ENCODE assay signal across 32 cellular contexts in the genomic region with DNA sequence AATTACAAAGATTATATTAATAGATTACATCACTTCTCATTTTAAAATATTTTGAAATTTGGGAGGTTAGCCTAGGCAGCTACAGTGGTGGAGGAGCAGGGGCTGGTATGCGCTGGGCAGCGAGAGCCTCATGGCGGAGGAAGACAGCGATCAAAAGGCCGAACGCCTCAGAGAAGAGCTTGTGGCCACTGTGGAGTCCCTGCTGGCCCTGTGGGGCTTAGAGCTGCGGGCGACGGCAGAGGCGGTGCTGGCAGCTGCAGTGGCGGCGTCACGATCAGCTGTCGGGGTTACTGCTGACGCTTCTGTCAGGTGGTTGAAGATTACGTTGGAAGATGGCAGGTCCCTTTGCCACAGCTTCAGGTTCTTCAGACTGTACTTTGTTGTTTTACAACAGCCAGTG.
"Had no signal": no experiment of that assay in that cellular context is flagged by ENCODE, and none has a peak within 500 bp of the region (broad histone marks: within the 10 kb centered on the region; RNA-seq: fewer than 3 reads in every experiment).

No MANE protein-coding gene starts in this region.

- H3K27ac ChIP-seq: ascending aorta, body of pancreas, SJSA1 had no signal

- H3K9me3 Mint-ChIP-seq: activated B cell treated with CpG ODN at 0.5 μM for 24 hours; activated CD4-positive, alpha-beta T cell treated with anti-CD3 and anti-CD28 coated beads, Interleukin-2, amount 10 ng/mL, durations not matched to agents 24 days and 14 days; activated naive CD4-positive, alpha-beta T cell treated with anti-CD3 and anti-CD28 coated beads, Interleukin-2, amount 50 U/mL, for 72 hours; activated naive CD8-positive, alpha-beta T cell treated with anti-CD3 and anti-CD28 coated beads, Interleukin-2, amount 50 U/mL, for 24 hours; activated T-cell treated with anti-CD3 and anti-CD28 coated beads, Interleukin-2, amount 50 U/mL, for 4 hours had no signal

- ATAC-seq: activated naive CD4-positive, alpha-beta T cell treated with anti-CD3 and anti-CD28 coated beads, Interleukin-2, amount 50 U/mL, for 72 hours; activated naive CD8-positive, alpha-beta T cell treated with anti-CD3 and anti-CD28 coated beads, Interleukin-2, amount 50 U/mL, for 24 hours; activated T-cell treated with anti-CD3 and anti-CD28 coated beads, Interleukin-2, amount 50 U/mL, for 4 hours; body of pancreas; Panc1; SK-N-SH treated with all-trans-retinoic acid at 6 μM for 48 hours; T-helper 17 cell had no signal

- H3K4me1 Mint-ChIP-seq: activated B cell treated with CpG ODN at 0.5 μM for 24 hours; activated CD4-positive, alpha-beta T cell treated with anti-CD3 and anti-CD28 coated beads, Interleukin-2, amount 10 ng/mL, durations not matched to agents 24 days and 14 days; activated naive CD8-positive, alpha-beta T cell treated with anti-CD3 and anti-CD28 coated beads, Interleukin-2, amount 50 U/mL, for 24 hours had no signal

- H3K4me1 ChIP-seq: ascending aorta had no signal

- H3K27me3 ChIP-seq: ascending aorta, body of pancreas, MG63, SJSA1 had no signal

- DNase-seq: activated B cell treated with CpG ODN at 0.5 μM for 24 hours; activated CD4-positive, alpha-beta T cell treated with anti-CD3 and anti-CD28 coated beads for 1 hour; activated CD4-positive, alpha-beta T cell treated with anti-CD3 and anti-CD28 coated beads, Interleukin-2, amount 10 ng/mL, durations not matched to agents 24 days and 14 days; activated CD4-positive, alpha-beta T cell treated with anti-CD3 and anti-CD28 coated beads, Interleukin-2, amount 50 U/mL, for 48 hours; activated CD8-positive, alpha-beta memory T cell treated with anti-CD3 and anti-CD28 coated beads for 24 hours; activated effector memory CD4-positive, alpha-beta T cell treated with anti-CD3 and anti-CD28 coated beads, Interleukin-2, amount 50 U/mL, for 16 hours; activated naive CD4-positive, alpha-beta T cell treated with Interleukin-2 at 50 U/mL for 16 hours; activated naive CD8-positive, alpha-beta T cell treated with anti-CD3 and anti-CD28 coated beads, Interleukin-2, amount 50 U/mL, for 24 hours; activated T-cell treated with anti-CD3 and anti-CD28 coated beads, Interleukin-2, amount 50 U/mL, for 4 hours; amniotic stem cell; body of pancreas; MG63; MV-4-11; NCI-H1092 treated with DMSO at 0.1 percent for 48 hours; NCI-H1417 treated with DMSO at 0.1 percent for 48 hours; NCI-H1694; NCI-H2029; NCI-H2107; NCI-H345; NCI-H510A treated with DMSO at 0.1 percent for 48 hours; NCI-H69; NK-92 treated with Interleukin-12 subunit alpha and Interleukin-12 subunit beta, amount 100 ng/mL, for 24 hours; OCI-M1; Right ventricle myocardium superior; RPMI8226; T-helper 17 cell; T-helper 9 cell had no signal

- H3K4me3 ChIP-seq: ascending aorta, body of pancreas, MG63, SJSA1 had no signal

- H3K27me3 Mint-ChIP-seq: activated B cell treated with CpG ODN at 0.5 μM for 24 hours; activated CD4-positive, alpha-beta T cell treated with anti-CD3 and anti-CD28 coated beads, Interleukin-2, amount 10 ng/mL, durations not matched to agents 24 days and 14 days; activated naive CD8-positive, alpha-beta T cell treated with anti-CD3 and anti-CD28 coated beads, Interleukin-2, amount 50 U/mL, for 24 hours; T-helper 17 cell had no signal

- H3K27ac Mint-ChIP-seq: activated B cell treated with CpG ODN at 0.5 μM for 24 hours; activated CD4-positive, alpha-beta T cell treated with anti-CD3 and anti-CD28 coated beads, Interleukin-2, amount 10 ng/mL, durations not matched to agents 24 days and 14 days; activated naive CD4-positive, alpha-beta T cell treated with anti-CD3 and anti-CD28 coated beads, Interleukin-2, amount 50 U/mL, for 72 hours; activated naive CD8-positive, alpha-beta T cell treated with anti-CD3 and anti-CD28 coated beads, Interleukin-2, amount 50 U/mL, for 24 hours; T-helper 17 cell had no signal

- H3K4me3 Mint-ChIP-seq: activated B cell treated with CpG ODN at 0.5 μM for 24 hours; activated CD4-positive, alpha-beta T cell treated with anti-CD3 and anti-CD28 coated beads, Interleukin-2, amount 10 ng/mL, durations not matched to agents 24 days and 14 days; activated naive CD8-positive, alpha-beta T cell treated with anti-CD3 and anti-CD28 coated beads, Interleukin-2, amount 50 U/mL, for 24 hours; activated T-cell treated with anti-CD3 and anti-CD28 coated beads, Interleukin-2, amount 50 U/mL, for 4 hours; T-helper 17 cell had no signal

- H3K9me3 ChIP-seq: ascending aorta, body of pancreas, MG63, SJSA1 had no signal
